Comparison of ENCODE assay signal across 11 cellular contexts in genomic region chr12:107624493-107624892, GRCh38.
"Had no signal": no experiment of that assay in that cellular context is flagged by ENCODE, and none has a peak within 500 bp of the region (broad histone marks: within the 10 kb centered on the region; RNA-seq: fewer than 3 reads in every experiment).

No MANE protein-coding gene starts in this region.

- H3K4me2 ChIP-seq: GM23338 had no signal

- FAIRE-seq: H1, H54 had no signal

- H3K9me3 ChIP-seq: HAP-1 had no signal

- ATAC-seq: GM23338, HCT116 had no signal

- H2AFZ ChIP-seq: GM23248, GM23338 had no signal

- H3K9ac ChIP-seq: GM23248 had no signal

- H3K27ac ChIP-seq: GM23248 had no signal

- H3K36me3 ChIP-seq: HAP-1 had no signal

- DNase-seq: GM23248, GOT3, H7, H9, HCEC 1CT, HFFc6 had no signal

- H3K4me3 ChIP-seq: GM23248, GM23338, HAP-1 had no signal

- H3K4me1 ChIP-seq: HAP-1 had no signal
